8 cellular contexts compared by ENCODE assay signal in the genomic region with DNA sequence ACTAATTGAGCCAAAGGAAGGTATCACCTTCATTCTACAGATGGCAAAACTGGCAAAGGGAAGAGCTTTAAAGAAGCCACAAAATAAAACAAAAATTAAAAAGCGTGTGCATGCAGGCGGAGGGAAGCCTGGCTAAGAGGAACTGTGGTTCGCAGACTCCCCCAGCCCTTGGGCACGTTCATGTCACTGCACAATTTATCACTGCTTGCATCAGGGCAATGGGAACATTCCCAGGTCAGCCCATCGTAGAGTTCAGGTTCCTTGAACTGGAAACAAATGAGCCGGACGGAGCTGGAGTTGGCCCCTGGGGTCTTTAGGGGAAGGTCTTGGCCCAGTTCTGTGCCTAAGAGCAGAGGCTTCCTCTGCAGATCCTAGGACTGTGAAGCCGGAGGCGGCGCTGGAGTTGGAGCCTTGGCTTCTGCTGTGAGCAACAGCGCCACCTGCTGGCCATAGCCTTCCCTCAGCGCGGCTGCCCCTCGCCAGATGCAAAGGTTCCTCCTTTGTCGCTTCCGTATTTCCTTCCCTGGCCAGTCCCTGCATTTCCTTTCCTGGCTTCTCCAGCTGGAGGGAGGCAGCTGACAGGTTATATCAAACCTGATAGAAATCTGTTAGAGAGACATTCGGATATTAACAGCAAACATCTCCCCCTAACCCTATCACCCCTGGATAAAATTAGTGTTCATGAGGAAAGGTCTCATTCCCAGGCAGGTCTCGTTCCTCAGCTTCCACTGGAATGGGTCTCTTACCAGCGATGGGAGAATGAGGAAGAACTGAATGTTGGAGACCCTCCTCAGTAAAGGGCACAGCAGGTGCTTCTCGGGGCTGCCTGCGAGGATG.
DNase-seq lines count a peak whose midpoint lies in the region; ATAC-seq and TF ChIP-seq lines count a peak whose summit lies in the region.
"Not testable (repeated sequence)": the region's sequence is repeated elsewhere in the genome, so short reads cannot be mapped to it uniquely, and the experiment has no call there.

No MANE protein-coding gene starts in this region.

- H3K9me3 ChIP-seq in OCI-LY1 (ENCODE audit: low read length): not testable (repeated sequence)

- peak; percentile 49 for DNase-seq in COLO829 (ENCODE audit: low spot score)
- DNase-seq in HL-60 (ENCODE audit: low read depth in 1 of 2, low spot score in 1 of 2): peak; percentile 26 to 76
- peak; percentile 38 to 49 for DNase-seq in activated CD8-positive, alpha-beta memory T cell treated with anti-CD3 and anti-CD28 coated beads for 4 hours (ENCODE audit: low read depth in 2 of 2)
- peak; percentile 68 for DNase-seq in effector CD4-positive, alpha-beta T cell
- DNase-seq in medulla oblongata (ENCODE audit: extremely low spot score): peak; percentile 75
- peak; percentile 63 for DNase-seq in stimulated activated CD8-positive, alpha-beta memory T cell treated with anti-CD3 and anti-CD28 coated beads, Interleukin-12 subunit alpha, Interleukin-12 subunit beta, amount 100 ng/mL, for 1 hour (ENCODE audit: low read depth)

- H3K27me3 ChIP-seq in HL-60 (ENCODE audit: insufficient read depth, poor library complexity, severe bottlenecking); OCI-LY1 (ENCODE audit: insufficient read depth, low read length): not testable (repeated sequence)

- not testable (repeated sequence) for H3K9ac ChIP-seq in OCI-LY1 (ENCODE audit: low read length)

- not testable (repeated sequence) for H3K9me2 ChIP-seq in OCI-LY1 (ENCODE audit: low read depth, low read length)

- H2AFZ ChIP-seq in OCI-LY1 (ENCODE audit: low read length): not testable (repeated sequence)

- H3K27ac ChIP-seq in HL-60 (replicated peaks); OCI-LY1 (ENCODE audit: low read depth, low read length, poor library complexity, severe bottlenecking): not testable (repeated sequence)

- not testable (repeated sequence) for H3K4me1 ChIP-seq in OCI-LY1 (ENCODE audit: insufficient read depth, low read length, severe bottlenecking)

- H3K4me3 ChIP-seq in HL-60 (replicated peaks; ENCODE audit: insufficient read depth, low read length); OCI-LY1 (ENCODE audit: low read depth, low read length, poor library complexity, severe bottlenecking): not testable (repeated sequence)

- not testable (repeated sequence) for H4K20me1 ChIP-seq in OCI-LY1 (ENCODE audit: insufficient read depth, low read length)

- not testable (repeated sequence) for H3K36me3 ChIP-seq in OCI-LY1 (ENCODE audit: insufficient read depth, low read length)

- H3K79me2 ChIP-seq in OCI-LY1 (ENCODE audit: insufficient read depth, low read length): not testable (repeated sequence)

- H3K4me2 ChIP-seq in OCI-LY1 (ENCODE audit: low read length): not testable (repeated sequence)

- peak; percentile 84 for ATAC-seq in GM21360 (IDR thresholded peaks at IDR 0.05; ENCODE audit: unreplicated experiment)

- TF ChIP-seq CTCF in HL-60 (IDR thresholded peaks at IDR 0.05; ENCODE audit: insufficient read depth, low read length): peak; percentile 30
- peak; percentile 55 for TF ChIP-seq CTCF in OCI-LY1 (IDR thresholded peaks at IDR 0.05; ENCODE audit: low read length)

- not testable (repeated sequence) for H3F3A ChIP-seq in OCI-LY1 (ENCODE audit: insufficient read depth, low read length)
